In the genomic region with DNA sequence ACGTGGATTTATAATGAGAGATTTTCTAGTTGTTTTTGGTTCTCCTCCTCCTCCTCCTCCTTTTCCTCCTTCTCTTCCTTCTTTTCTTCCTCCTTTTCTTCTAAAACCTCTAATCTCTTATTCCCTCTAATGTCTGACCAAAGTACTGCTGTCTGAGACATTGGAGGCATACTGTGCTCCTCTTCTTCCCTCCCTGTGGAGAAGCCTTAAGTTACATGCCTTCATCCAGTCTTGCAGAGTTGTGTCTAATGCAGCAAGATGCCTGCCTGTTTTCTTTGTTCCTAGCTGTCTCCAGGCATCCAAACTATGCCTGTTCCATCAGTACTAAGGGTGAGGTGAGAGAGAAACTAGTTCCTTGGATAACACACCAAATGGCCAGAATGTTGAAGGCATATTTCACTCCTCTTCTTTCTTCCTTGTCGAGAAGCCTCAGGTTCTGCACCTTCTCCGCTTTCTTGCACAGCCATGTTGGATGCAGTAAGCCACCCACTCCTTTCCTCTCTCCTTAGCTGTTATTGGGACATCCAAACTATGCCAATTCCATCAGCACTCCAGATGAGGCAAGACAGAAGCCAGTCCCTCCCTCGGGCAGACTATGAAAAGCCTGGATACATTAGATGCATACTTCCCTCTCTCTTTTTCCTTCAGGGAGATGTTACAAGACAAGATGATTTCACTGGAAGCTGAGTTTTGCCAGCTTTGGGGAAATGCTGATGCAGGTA, we compare ENCODE assay signal across 1 cellular context.
TF ChIP-seq lines count a peak whose summit lies in the region.

No MANE protein-coding gene starts in this region.

TF ChIP-seq in H1, 55 proteins besides CTCF, POLR2A, EP300 and RAD21:
- TF ChIP-seq JUND (IDR thresholded peaks at IDR 0.05; ENCODE audit: low read length) (no peak), SRF (IDR thresholded peaks at IDR 0.05; ENCODE audit: low read depth, low read length) (no peak), PHF8 (conservative IDR thresholded peaks at IDR 0.05; ENCODE audit: low read depth, low read length) (no peak), EZH2 (IDR thresholded peaks at IDR 0.05; ENCODE audit: low read depth, low read length, severe bottlenecking) (no peak), SIX5 (IDR thresholded peaks at IDR 0.05; ENCODE audit: low read depth, low read length) (no peak), TCF12 (IDR thresholded peaks at IDR 0.05; ENCODE audit: low read depth, low read length) (no peak), GABPA (IDR thresholded peaks at IDR 0.05; ENCODE audit: borderline replicate concordance, insufficient read depth, low read length) (no peak), BRCA1 (IDR thresholded peaks at IDR 0.05; ENCODE audit: low read depth, low read length) (no peak), TBP (IDR thresholded peaks at IDR 0.05; ENCODE audit: low read depth, low read length) (no peak), FOSL1 (IDR thresholded peaks at IDR 0.05; ENCODE audit: insufficient read depth, low read depth, low read length) (no peak), YY1 (IDR thresholded peaks at IDR 0.05; ENCODE audit: low read depth, low read length) (no peak)
- TF ChIP-seq, protein P1, sequence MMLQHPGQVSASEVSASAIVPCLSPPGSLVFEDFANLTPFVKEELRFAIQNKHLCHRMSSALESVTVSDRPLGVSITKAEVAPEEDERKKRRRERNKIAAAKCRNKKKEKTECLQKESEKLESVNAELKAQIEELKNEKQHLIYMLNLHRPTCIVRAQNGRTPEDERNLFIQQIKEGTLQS (IDR thresholded peaks at IDR 0.05; ENCODE audit: insufficient read depth, low read depth, low read length), result no peak
